ENCODE assay signal across 11 cellular contexts in genomic region chr1:184854456-184855180, GRCh38.
DNase-seq lines count a peak whose midpoint lies in the region; ATAC-seq and TF ChIP-seq lines count a peak whose summit lies in the region.
"Had no signal": no experiment of that assay in that cellular context is flagged by ENCODE, and none has a peak within 500 bp of the region (broad histone marks: within the 10 kb centered on the region; RNA-seq: fewer than 3 reads in every experiment).

No MANE protein-coding gene starts in this region.

- H3K9me3 Mint-ChIP-seq in endothelial cell (ENCODE audit: unreplicated experiment) = no peaks in the 10 kb centered on the region

- H3K4me1 ChIP-seq in gastrocnemius medialis = peaks cover 29 to 34% of the 10 kb centered on the region in 2 donors

- TF ChIP-seq POLR2A in gastrocnemius medialis (IDR thresholded peaks at IDR 0.05) = no peak

- ATAC-seq in gastrocnemius medialis = peak; percentile 72 to 76
- ATAC-seq in GM19351 (IDR thresholded peaks at IDR 0.05; ENCODE audit: unreplicated experiment) = no peak
- ATAC-seq in HG03521 (IDR thresholded peaks at IDR 0.05; ENCODE audit: unreplicated experiment) = no peak

- H3K4me3 ChIP-seq in gastrocnemius medialis = no peak overlapping the region

- no peaks in the 10 kb centered on the region for H3K36me3 Mint-ChIP-seq in endothelial cell (ENCODE audit: low read depth, unreplicated experiment)
- H3K36me3 Mint-ChIP-seq: brain, naive B cell had no signal

- TF ChIP-seq CTCF in endothelial cell (IDR thresholded peaks at IDR 0.05; ENCODE audit: unreplicated experiment) = no peak
- TF ChIP-seq CTCF in gastrocnemius medialis (IDR thresholded peaks at IDR 0.05 in 4 of 5, conservative IDR thresholded peaks at IDR 0.05 in 1 of 5) = no peak

- peak overlapping the region; percentile 48 for H3K27ac Mint-ChIP-seq in endothelial cell (ENCODE audit: unreplicated experiment)
- H3K27ac Mint-ChIP-seq: brain had no signal

- DNase-seq in H4 (ENCODE audit: low spot score) (peak; percentile 10), NCI-H446 treated with DMSO at 0.1 percent for 48 hours (lab: John Stamatoyannopoulos, UW) (peak; percentile 34), endothelial cell (ENCODE audit: low spot score) (no peak), gastrocnemius medialis (no peak), pons (ENCODE audit: low spot score) (no peak)
- DNase-seq: activated CD8-positive, alpha-beta memory T cell treated with anti-CD3 and anti-CD28 coated beads, Interleukin-2, amount 50 U/mL, for 4 hours; naive B cell; NCI-H2227 treated with DMSO at 0.1 percent for 48 hours had no signal

- intact Hi-C loops in gastrocnemius medialis (cut with DNase I; ENCODE audit: low total_unique reads) = no loop called here

- H3K27me3 ChIP-seq in gastrocnemius medialis = no peaks in the 10 kb centered on the region

- no peaks in the 10 kb centered on the region for H3K36me3 ChIP-seq in gastrocnemius medialis

- H3K27ac ChIP-seq in gastrocnemius medialis = peak overlapping the region in 3 of 4 donors; percentile 24 to 34 (median 25)

- no peaks in the 10 kb centered on the region for H3K27me3 Mint-ChIP-seq in endothelial cell (ENCODE audit: unreplicated experiment)

- in situ Hi-C loops in gastrocnemius medialis (cut with MboI; ENCODE audit: low sequenced_read_pairs in 4 of 4) = no loop called here

- no peaks in the 10 kb centered on the region for H3K9me3 ChIP-seq in gastrocnemius medialis

- peaks cover 11% of the 10 kb centered on the region for H3K4me1 Mint-ChIP-seq in endothelial cell (ENCODE audit: unreplicated experiment)

- H3K4me3 Mint-ChIP-seq in endothelial cell (ENCODE audit: unreplicated experiment) = no peak overlapping the region
- H3K4me3 Mint-ChIP-seq: brain, naive B cell had no signal

Comparison
In these comparisons a context has a peak if more than half of its experiments do, and no peak if none do; other contexts are left out.
1. DNase-seq: peak in H4 (single experiment) and NCI-H446 treated with DMSO at 0.1 percent for 48 hours (single experiment); none in endothelial cell (single experiment), gastrocnemius medialis (0 of 2) and pons (single experiment).
2. ATAC-seq: peak in gastrocnemius medialis (2 of 2); none in GM19351 (single experiment) and HG03521 (single experiment).